22 cellular contexts compared by ENCODE assay signal in genomic region chr11:33643167-33643817, GRCh38. TPM values are rescaled to one million over a fixed set of nuclear protein-coding genes. Genes with fewer than 3 reads are reported as not detected.
"Had no signal": no experiment of that assay in that cellular context is flagged by ENCODE, and none has a peak within 500 bp of the region (broad histone marks: within the 10 kb centered on the region; RNA-seq: fewer than 3 reads in every experiment).

No MANE protein-coding gene starts in this region.

- H3K27me3 ChIP-seq: ascending aorta, colonic mucosa, hepatocyte, suprapubic skin had no signal

- H3K79me2 ChIP-seq: hepatocyte had no signal

- H3K36me3 ChIP-seq: ascending aorta, colonic mucosa, suprapubic skin, transverse colon had no signal

- ATAC-seq: activated CD4-positive, CD25-positive, alpha-beta regulatory T cell treated with anti-CD3 and anti-CD28 coated beads, Interleukin-2, amount 50 U/mL, for 24 hours; activated CD8-positive, alpha-beta T cell treated with anti-CD3 and anti-CD28 coated beads, Interleukin-2, amount 10 ng/mL, durations not matched to agents 7 days and 5 days; activated T-cell treated with anti-CD3 and anti-CD28 coated beads, Interleukin-2, amount 50 U/mL, for 4 hours; left lobe of liver; right cardiac atrium; stimulated activated naive CD8-positive, alpha-beta T cell treated with anti-CD3 and anti-CD28 coated beads, Interleukin-15, amount 100 ng/mL, for 72 hours; T-cell had no signal

- H3K4me3 Mint-ChIP-seq: activated CD4-positive, alpha-beta T cell treated with anti-CD3 and anti-CD28 coated beads, Interleukin-2, amount 10 ng/mL, durations not matched to agents 7 days and 5 days; activated CD8-positive, alpha-beta T cell treated with anti-CD3 and anti-CD28 coated beads, Interleukin-2, amount 10 ng/mL, durations not matched to agents 7 days and 5 days; activated naive CD4-positive, alpha-beta T cell treated with anti-CD3 and anti-CD28 coated beads, Interleukin-2, amount 10 ng/mL, durations not matched to agents 7 days and 5 days; activated T-cell treated with anti-CD3 and anti-CD28 coated beads, Interleukin-2, amount 50 U/mL, for 4 hours; central memory CD8-positive, alpha-beta T cell; stimulated activated naive CD8-positive, alpha-beta T cell treated with anti-CD3 and anti-CD28 coated beads, Interleukin-15, amount 100 ng/mL, for 72 hours; T-cell had no signal

- H3K27ac Mint-ChIP-seq: activated CD4-positive, alpha-beta T cell treated with anti-CD3 and anti-CD28 coated beads, Interleukin-2, amount 10 ng/mL, durations not matched to agents 7 days and 5 days; activated CD8-positive, alpha-beta T cell treated with anti-CD3 and anti-CD28 coated beads, Interleukin-2, amount 10 ng/mL, durations not matched to agents 7 days and 5 days; activated naive CD4-positive, alpha-beta T cell treated with anti-CD3 and anti-CD28 coated beads, Interleukin-2, amount 10 ng/mL, durations not matched to agents 7 days and 5 days; stimulated activated naive CD8-positive, alpha-beta T cell treated with anti-CD3 and anti-CD28 coated beads, Interleukin-15, amount 100 ng/mL, for 72 hours; T-cell had no signal

- H3K9me3 ChIP-seq: ascending aorta, colonic mucosa, suprapubic skin, transverse colon had no signal

- H3K4me3 ChIP-seq: ascending aorta, colonic mucosa, hepatocyte, suprapubic skin, transverse colon had no signal

- H3K27ac ChIP-seq: ascending aorta, colonic mucosa, hepatocyte, suprapubic skin had no signal

- DNase-seq: activated CD4-positive, alpha-beta T cell treated with anti-CD3 and anti-CD28 coated beads, Interleukin-2, amount 10 ng/mL, durations not matched to agents 7 days and 5 days; activated CD8-positive, alpha-beta T cell treated with anti-CD3 and anti-CD28 coated beads, Interleukin-2, amount 10 ng/mL, durations not matched to agents 7 days and 5 days; activated naive CD4-positive, alpha-beta T cell treated with anti-CD3 and anti-CD28 coated beads, Interleukin-2, amount 10 ng/mL, durations not matched to agents 7 days and 5 days; activated T-cell treated with anti-CD3 and anti-CD28 coated beads, Interleukin-2, amount 50 U/mL, for 4 hours; colonic mucosa; erythroblast; islet precursor cell; occipital lobe; right cardiac atrium; stimulated activated naive CD8-positive, alpha-beta T cell treated with anti-CD3 and anti-CD28 coated beads, Interleukin-15, amount 100 ng/mL, for 72 hours; T-cell; transverse colon had no signal

- H3K4me2 ChIP-seq: hepatocyte had no signal

- H3K36me3 Mint-ChIP-seq: activated naive CD4-positive, alpha-beta T cell treated with anti-CD3 and anti-CD28 coated beads, Interleukin-2, amount 10 ng/mL, durations not matched to agents 7 days and 5 days; T-cell had no signal

- H3K4me1 Mint-ChIP-seq: activated CD4-positive, alpha-beta T cell treated with anti-CD3 and anti-CD28 coated beads, Interleukin-2, amount 10 ng/mL, durations not matched to agents 7 days and 5 days; activated naive CD4-positive, alpha-beta T cell treated with anti-CD3 and anti-CD28 coated beads, Interleukin-2, amount 10 ng/mL, durations not matched to agents 7 days and 5 days; central memory CD8-positive, alpha-beta T cell; stimulated activated naive CD8-positive, alpha-beta T cell treated with anti-CD3 and anti-CD28 coated beads, Interleukin-15, amount 100 ng/mL, for 72 hours; T-cell had no signal

- H3K9me3 Mint-ChIP-seq: activated CD4-positive, alpha-beta T cell treated with anti-CD3 and anti-CD28 coated beads, Interleukin-2, amount 10 ng/mL, durations not matched to agents 7 days and 5 days; activated naive CD4-positive, alpha-beta T cell treated with anti-CD3 and anti-CD28 coated beads, Interleukin-2, amount 10 ng/mL, durations not matched to agents 7 days and 5 days; central memory CD8-positive, alpha-beta T cell; stimulated activated naive CD8-positive, alpha-beta T cell treated with anti-CD3 and anti-CD28 coated beads, Interleukin-15, amount 100 ng/mL, for 72 hours had no signal

- H3K4me1 ChIP-seq: colonic mucosa, suprapubic skin, transverse colon had no signal

RNA-seq across cellular contexts. Expression of gene C11orf91, which starts 57.3 kb away (rescaled TPM):
- total RNA-seq: activated CD8-positive, alpha-beta T cell treated with anti-CD3 and anti-CD28 coated beads, Interleukin-2, amount 10 ng/mL, durations not matched to agents 7 days and 5 days; activated T-cell treated with anti-CD3 and anti-CD28 coated beads, Interleukin-2, amount 50 U/mL, for 4 hours; ascending aorta; colonic mucosa; hepatocyte; left lobe of liver; lung microvascular endothelial cell; myocyte; occipital lobe; skeletal muscle tissue; suprapubic skin; transverse colon had no signal
- polyA plus RNA-seq: hepatocyte, neural cell, right cardiac atrium had no signal
